Comparison of ENCODE assay signal across 1 cellular context in the genomic region with DNA sequence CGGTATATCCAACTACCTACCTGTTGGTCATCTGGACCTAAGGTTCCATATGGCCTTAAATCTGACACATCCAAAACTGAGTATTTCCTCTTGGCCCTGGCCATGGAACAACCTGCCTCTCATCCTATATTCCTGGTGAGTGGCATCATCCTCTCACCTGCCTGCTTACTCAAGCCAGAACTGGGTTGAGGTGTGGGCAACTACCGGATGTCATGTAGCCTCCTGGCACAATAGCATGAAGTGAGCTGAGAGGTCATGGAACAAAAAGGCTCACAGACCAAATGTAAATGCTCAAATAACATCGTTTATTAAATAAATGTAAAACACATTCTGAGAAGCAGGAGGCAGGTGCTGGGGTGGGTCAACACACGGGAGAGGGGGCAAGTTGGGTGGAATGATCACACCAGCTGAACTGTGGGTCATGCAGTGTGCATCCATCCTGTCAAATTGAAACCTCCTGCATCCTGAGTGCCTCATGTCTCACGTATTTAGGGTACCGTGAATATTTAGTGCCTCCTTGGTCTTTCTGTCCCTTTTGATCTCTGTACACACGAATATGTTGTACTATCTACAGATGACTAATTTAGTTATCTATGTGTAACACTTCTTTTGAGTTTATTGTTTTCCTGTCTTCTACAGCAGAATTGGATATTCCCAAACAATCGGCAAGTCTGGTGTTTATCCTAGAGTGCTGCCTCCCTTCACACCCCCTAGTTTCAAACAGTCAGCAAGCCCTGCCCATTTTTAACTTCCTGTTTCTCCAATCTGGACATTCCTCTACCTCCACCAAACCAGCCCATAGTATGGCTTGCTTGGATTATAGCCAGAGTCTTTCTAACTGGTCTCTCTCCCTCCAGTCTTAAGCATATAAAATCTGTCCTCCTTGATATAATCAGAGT.
TF ChIP-seq lines count a peak whose summit lies in the region.

No MANE protein-coding gene starts in this region.

TF ChIP-seq in GM12878, 131 proteins besides CTCF, POLR2A, EP300 and RAD21 (continued from another document):
- TF ChIP-seq, protein P1, sequence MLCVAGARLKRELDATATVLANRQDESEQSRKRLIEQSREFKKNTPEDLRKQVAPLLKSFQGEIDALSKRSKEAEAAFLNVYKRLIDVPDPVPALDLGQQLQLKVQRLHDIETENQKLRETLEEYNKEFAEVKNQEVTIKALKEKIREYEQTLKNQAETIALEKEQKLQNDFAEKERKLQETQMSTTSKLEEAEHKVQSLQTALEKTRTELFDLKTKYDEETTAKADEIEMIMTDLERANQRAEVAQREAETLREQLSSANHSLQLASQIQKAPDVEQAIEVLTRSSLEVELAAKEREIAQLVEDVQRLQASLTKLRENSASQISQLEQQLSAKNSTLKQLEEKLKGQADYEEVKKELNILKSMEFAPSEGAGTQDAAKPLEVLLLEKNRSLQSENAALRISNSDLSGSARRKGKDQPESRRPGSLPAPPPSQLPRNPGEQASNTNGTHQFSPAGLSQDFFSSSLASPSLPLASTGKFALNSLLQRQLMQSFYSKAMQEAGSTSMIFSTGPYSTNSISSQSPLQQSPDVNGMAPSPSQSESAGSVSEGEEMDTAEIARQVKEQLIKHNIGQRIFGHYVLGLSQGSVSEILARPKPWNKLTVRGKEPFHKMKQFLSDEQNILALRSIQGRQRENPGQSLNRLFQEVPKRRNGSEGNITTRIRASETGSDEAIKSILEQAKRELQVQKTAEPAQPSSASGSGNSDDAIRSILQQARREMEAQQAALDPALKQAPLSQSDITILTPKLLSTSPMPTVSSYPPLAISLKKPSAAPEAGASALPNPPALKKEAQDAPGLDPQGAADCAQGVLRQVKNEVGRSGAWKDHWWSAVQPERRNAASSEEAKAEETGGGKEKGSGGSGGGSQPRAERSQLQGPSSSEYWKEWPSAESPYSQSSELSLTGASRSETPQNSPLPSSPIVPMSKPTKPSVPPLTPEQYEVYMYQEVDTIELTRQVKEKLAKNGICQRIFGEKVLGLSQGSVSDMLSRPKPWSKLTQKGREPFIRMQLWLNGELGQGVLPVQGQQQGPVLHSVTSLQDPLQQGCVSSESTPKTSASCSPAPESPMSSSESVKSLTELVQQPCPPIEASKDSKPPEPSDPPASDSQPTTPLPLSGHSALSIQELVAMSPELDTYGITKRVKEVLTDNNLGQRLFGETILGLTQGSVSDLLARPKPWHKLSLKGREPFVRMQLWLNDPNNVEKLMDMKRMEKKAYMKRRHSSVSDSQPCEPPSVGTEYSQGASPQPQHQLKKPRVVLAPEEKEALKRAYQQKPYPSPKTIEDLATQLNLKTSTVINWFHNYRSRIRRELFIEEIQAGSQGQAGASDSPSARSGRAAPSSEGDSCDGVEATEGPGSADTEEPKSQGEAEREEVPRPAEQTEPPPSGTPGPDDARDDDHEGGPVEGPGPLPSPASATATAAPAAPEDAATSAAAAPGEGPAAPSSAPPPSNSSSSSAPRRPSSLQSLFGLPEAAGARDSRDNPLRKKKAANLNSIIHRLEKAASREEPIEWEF (IDR thresholded peaks at IDR 0.05; ENCODE audit: insufficient replicate concordance, low read depth, low read length), result no peak
- TF ChIP-seq, protein P2, sequence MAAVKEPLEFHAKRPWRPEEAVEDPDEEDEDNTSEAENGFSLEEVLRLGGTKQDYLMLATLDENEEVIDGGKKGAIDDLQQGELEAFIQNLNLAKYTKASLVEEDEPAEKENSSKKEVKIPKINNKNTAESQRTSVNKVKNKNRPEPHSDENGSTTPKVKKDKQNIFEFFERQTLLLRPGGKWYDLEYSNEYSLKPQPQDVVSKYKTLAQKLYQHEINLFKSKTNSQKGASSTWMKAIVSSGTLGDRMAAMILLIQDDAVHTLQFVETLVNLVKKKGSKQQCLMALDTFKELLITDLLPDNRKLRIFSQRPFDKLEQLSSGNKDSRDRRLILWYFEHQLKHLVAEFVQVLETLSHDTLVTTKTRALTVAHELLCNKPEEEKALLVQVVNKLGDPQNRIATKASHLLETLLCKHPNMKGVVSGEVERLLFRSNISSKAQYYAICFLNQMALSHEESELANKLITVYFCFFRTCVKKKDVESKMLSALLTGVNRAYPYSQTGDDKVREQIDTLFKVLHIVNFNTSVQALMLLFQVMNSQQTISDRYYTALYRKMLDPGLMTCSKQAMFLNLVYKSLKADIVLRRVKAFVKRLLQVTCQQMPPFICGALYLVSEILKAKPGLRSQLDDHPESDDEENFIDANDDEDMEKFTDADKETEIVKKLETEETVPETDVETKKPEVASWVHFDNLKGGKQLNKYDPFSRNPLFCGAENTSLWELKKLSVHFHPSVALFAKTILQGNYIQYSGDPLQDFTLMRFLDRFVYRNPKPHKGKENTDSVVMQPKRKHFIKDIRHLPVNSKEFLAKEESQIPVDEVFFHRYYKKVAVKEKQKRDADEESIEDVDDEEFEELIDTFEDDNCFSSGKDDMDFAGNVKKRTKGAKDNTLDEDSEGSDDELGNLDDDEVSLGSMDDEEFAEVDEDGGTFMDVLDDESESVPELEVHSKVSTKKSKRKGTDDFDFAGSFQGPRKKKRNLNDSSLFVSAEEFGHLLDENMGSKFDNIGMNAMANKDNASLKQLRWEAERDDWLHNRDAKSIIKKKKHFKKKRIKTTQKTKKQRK (IDR thresholded peaks at IDR 0.05; ENCODE audit: low read depth, low read length), result no peak
- no peak for TF ChIP-seq RELA (IDR thresholded peaks at IDR 0.05; ENCODE audit: borderline replicate concordance, partially characterized antibody)
- TF ChIP-seq, protein P3, sequence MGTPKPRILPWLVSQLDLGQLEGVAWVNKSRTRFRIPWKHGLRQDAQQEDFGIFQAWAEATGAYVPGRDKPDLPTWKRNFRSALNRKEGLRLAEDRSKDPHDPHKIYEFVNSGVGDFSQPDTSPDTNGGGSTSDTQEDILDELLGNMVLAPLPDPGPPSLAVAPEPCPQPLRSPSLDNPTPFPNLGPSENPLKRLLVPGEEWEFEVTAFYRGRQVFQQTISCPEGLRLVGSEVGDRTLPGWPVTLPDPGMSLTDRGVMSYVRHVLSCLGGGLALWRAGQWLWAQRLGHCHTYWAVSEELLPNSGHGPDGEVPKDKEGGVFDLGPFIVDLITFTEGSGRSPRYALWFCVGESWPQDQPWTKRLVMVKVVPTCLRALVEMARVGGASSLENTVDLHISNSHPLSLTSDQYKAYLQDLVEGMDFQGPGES (IDR thresholded peaks at IDR 0.05), result no peak
- TF ChIP-seq NR2F1 (conservative IDR thresholded peaks at IDR 0.05), result peak; percentile 44; the same call in 1 of the 2 replicates
- TF ChIP-seq SP1 (IDR thresholded peaks at IDR 0.05; ENCODE audit: low read depth, low read length), result no peak
- TF ChIP-seq ZNF622 (IDR thresholded peaks at IDR 0.05), result no peak
- no peak for TF ChIP-seq POLR2AphosphoS5 (IDR thresholded peaks at IDR 0.05; ENCODE audit: low read length)
- TF ChIP-seq ASH2L (IDR thresholded peaks at IDR 0.05; ENCODE audit: borderline replicate concordance, low read depth), result no peak
- no peak for TF ChIP-seq YBX1 (IDR thresholded peaks at IDR 0.05)
- TF ChIP-seq, protein P4, sequence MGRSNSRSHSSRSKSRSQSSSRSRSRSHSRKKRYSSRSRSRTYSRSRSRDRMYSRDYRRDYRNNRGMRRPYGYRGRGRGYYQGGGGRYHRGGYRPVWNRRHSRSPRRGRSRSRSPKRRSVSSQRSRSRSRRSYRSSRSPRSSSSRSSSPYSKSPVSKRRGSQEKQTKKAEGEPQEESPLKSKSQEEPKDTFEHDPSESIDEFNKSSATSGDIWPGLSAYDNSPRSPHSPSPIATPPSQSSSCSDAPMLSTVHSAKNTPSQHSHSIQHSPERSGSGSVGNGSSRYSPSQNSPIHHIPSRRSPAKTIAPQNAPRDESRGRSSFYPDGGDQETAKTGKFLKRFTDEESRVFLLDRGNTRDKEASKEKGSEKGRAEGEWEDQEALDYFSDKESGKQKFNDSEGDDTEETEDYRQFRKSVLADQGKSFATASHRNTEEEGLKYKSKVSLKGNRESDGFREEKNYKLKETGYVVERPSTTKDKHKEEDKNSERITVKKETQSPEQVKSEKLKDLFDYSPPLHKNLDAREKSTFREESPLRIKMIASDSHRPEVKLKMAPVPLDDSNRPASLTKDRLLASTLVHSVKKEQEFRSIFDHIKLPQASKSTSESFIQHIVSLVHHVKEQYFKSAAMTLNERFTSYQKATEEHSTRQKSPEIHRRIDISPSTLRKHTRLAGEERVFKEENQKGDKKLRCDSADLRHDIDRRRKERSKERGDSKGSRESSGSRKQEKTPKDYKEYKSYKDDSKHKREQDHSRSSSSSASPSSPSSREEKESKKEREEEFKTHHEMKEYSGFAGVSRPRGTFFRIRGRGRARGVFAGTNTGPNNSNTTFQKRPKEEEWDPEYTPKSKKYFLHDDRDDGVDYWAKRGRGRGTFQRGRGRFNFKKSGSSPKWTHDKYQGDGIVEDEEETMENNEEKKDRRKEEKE (IDR thresholded peaks at IDR 0.05), result no peak
- no peak for TF ChIP-seq CEBPB (IDR thresholded peaks at IDR 0.05; ENCODE audit: borderline replicate concordance in 1 of 2, low read depth in 2 of 2, low read length in 2 of 2)
- no peak for TF ChIP-seq EZH2 (IDR thresholded peaks at IDR 0.05; ENCODE audit: borderline replicate concordance, control insufficient read depth, low read depth, low read length)
- TF ChIP-seq EED (IDR thresholded peaks at IDR 0.05; ENCODE audit: low read depth), result no peak
